In genomic region chr10:35375091-35375765, GRCh38 we compare ENCODE assay signal across 20 cellular contexts. TPM values are rescaled to one million over a fixed set of nuclear protein-coding genes. Genes with fewer than 3 reads are reported as not detected.
A peak's percentile ranks its signal among the peaks of the same experiment; 100 is the strongest.
DNase-seq lines count a peak whose midpoint lies in the region; ATAC-seq and TF ChIP-seq lines count a peak whose summit lies in the region.
"Had no signal": no experiment of that assay in that cellular context is flagged by ENCODE, and none has a peak within 500 bp of the region (broad histone marks: within the 10 kb centered on the region; RNA-seq: fewer than 3 reads in every experiment).

No MANE protein-coding gene starts in this region.

- H2BK15ac ChIP-seq in H9 (ENCODE audit: low read depth, low read length), result no peak overlapping the region

- no peak overlapping the region for H2AK5ac ChIP-seq in H9 (ENCODE audit: insufficient read length, low read length)

- peaks cover 2% of the 10 kb centered on the region for H4K20me1 ChIP-seq in H9 (ENCODE audit: control insufficient read depth, insufficient read depth, insufficient read length)

- 0 out of 2 replicates have a peak, but pooled peaks have one; percentile 18 for TF ChIP-seq CTCF in AG04450 (IDR thresholded peaks at IDR 0.05; ENCODE audit: low read depth, low read length)
- peak; percentile 24; the same call in 2 of the 3 replicates for TF ChIP-seq CTCF in H9 (conservative IDR thresholded peaks at IDR 0.05)
- TF ChIP-seq CTCF in astrocyte of the cerebellum (IDR thresholded peaks at IDR 0.05; ENCODE audit: low read depth, low read length, missing control alignments), result peak; percentile 24
- no peak for TF ChIP-seq CTCF in fibroblast of villous mesenchyme (IDR thresholded peaks at IDR 0.05; ENCODE audit: insufficient read depth, low read depth, low read length)
- TF ChIP-seq CTCF in tibial nerve (IDR thresholded peaks at IDR 0.05), result no peak
- no peak for TF ChIP-seq CTCF in mucosa of descending colon (IDR thresholded peaks at IDR 0.05)

- peaks cover 13% of the 10 kb centered on the region; the same call in 1 of the 2 replicates for H3K79me2 ChIP-seq in H9 (ENCODE audit: insufficient read depth, low read length)

- intact Hi-C loops in mucosa of descending colon (cut with DNase I, micrococcal nuclease), result no loop called here

- H3K9me3 ChIP-seq in AG04450 (ENCODE audit: control insufficient read depth, insufficient read depth, low read length), result no peaks in the 10 kb centered on the region; the same call in 1 of the 2 replicates
- H3K9me3 ChIP-seq in H9 (ENCODE audit: control insufficient read depth, low read depth, low read length), result no peaks in the 10 kb centered on the region
- no peaks in the 10 kb centered on the region for H3K9me3 ChIP-seq in tibial nerve
- no peaks in the 10 kb centered on the region for H3K9me3 ChIP-seq in mucosa of descending colon
- H3K9me3 ChIP-seq: suprapubic skin had no signal

- no peak overlapping the region for H4K8ac ChIP-seq in H9 (replicated peaks; ENCODE audit: insufficient read length, low read depth, low read length)

- H3T11ph ChIP-seq in H9 (ENCODE audit: low read length), result no peak overlapping the region

- no peak for ATAC-seq in mucosa of descending colon
- ATAC-seq: sciatic nerve had no signal

- H2BK5ac ChIP-seq in H9 (ENCODE audit: insufficient read length, low read length), result no peak overlapping the region

- H3K79me1 ChIP-seq in H9 (ENCODE audit: insufficient read depth, low read depth, low read length, poor library complexity, severe bottlenecking), result peaks cover 6% of the 10 kb centered on the region

- no peaks in the 10 kb centered on the region; a peak in 1 of 7 replicates for H3K36me3 Mint-ChIP-seq in H9 (ENCODE audit: insufficient read depth in 1 of 3, low read depth in 3 of 3)

- H3K4me3 Mint-ChIP-seq in H9, result no peak overlapping the region
- H3K4me3 Mint-ChIP-seq: brain; T-helper 1 cell treated with Interleukin-12 subunit alpha and Interleukin-12 subunit beta and Interleukin-4 antibody, amounts not matched to agents 30 μg/mL and 1 μg/mL, for 36 hours had no signal

- H3K4me1 ChIP-seq in H9 (ENCODE audit: insufficient read depth, low read length), result peaks cover 8% of the 10 kb centered on the region; the same call in 1 of the 2 replicates
- peaks cover 0 to 68% (median 19%) of the 10 kb centered on the region in 4 donors for H3K4me1 ChIP-seq in tibial nerve
- H3K4me1 ChIP-seq in mucosa of descending colon (ENCODE audit: low read depth), result peaks cover 10% of the 10 kb centered on the region

- no peak overlapping the region for H2BK120ac ChIP-seq in H9 (ENCODE audit: low read depth, low read length, poor library complexity, severe bottlenecking)

- no peak overlapping the region for H4K91ac ChIP-seq in H9 (ENCODE audit: insufficient read length, low read depth, low read length)

- H3K27ac Mint-ChIP-seq in H9, result no peak overlapping the region
- H3K27ac Mint-ChIP-seq: brain; T-helper 1 cell treated with Interleukin-12 subunit alpha and Interleukin-12 subunit beta and Interleukin-4 antibody, amounts not matched to agents 30 μg/mL and 1 μg/mL, for 36 hours had no signal

- H3K23me2 ChIP-seq in H9 (ENCODE audit: insufficient read length, low read depth, low read length, poor library complexity, severe bottlenecking), result no peaks in the 10 kb centered on the region

- no peaks in the 10 kb centered on the region; a peak in 1 of 5 replicates for H3K9me3 Mint-ChIP-seq in H9
- H3K9me3 Mint-ChIP-seq: T-helper 1 cell treated with Interleukin-12 subunit alpha and Interleukin-12 subunit beta and Interleukin-4 antibody, amounts not matched to agents 30 μg/mL and 1 μg/mL, for 36 hours had no signal

- H3K4me2 ChIP-seq in H9 (ENCODE audit: insufficient read depth, insufficient read length, low read length), result no peak overlapping the region

- no peak overlapping the region for H3K14ac ChIP-seq in H9 (ENCODE audit: insufficient read depth, low read length)

- in situ Hi-C loops in astrocyte of the cerebellum (cut with HindIII; ENCODE audit: low sequenced_read_pairs), result no loop called here

- no peak overlapping the region for H2AFZ ChIP-seq in H9 (ENCODE audit: low read length)

- TF ChIP-seq EP300 in tibial nerve (IDR thresholded peaks at IDR 0.05), result no peak

- POLR2A ChIA-PET in AG04450 (lab: Yijun Ruan, JAX), result no interaction called here

- no peak overlapping the region for H3K4ac ChIP-seq in H9 (ENCODE audit: low read depth, low read length)

- no peak for DNase-seq in AG04450 (ENCODE audit: low read depth, low spot score)
- DNase-seq in H9, result no peak
- DNase-seq in astrocyte of the cerebellum (ENCODE audit: low read depth), result no peak
- peak; percentile 14 for DNase-seq in fibroblast of villous mesenchyme (ENCODE audit: low read depth)
- DNase-seq in HuH-7.5 (ENCODE audit: low spot score), result no peak
- DNase-seq in tibial nerve (ENCODE audit: low spot score in 2 of 2), result no peak
- no peak for DNase-seq in mucosa of descending colon
- no peak for DNase-seq in NCI-H187 treated with DMSO at 0.1 percent for 48 hours (lab: John Stamatoyannopoulos, UW)
- DNase-seq: activated CD4-positive, alpha-beta T cell treated with anti-CD3 and anti-CD28 coated beads for 1 hour; activated naive CD4-positive, alpha-beta T cell treated with Interleukin-2 at 50 U/mL for 16 hours; effector memory CD4-positive, alpha-beta T cell; NCI-H1694 treated with DMSO at 0.1 percent for 48 hours; NCI-H446 treated with DMSO at 0.1 percent for 48 hours; nucleus accumbens; SHP77 treated with DMSO at 0.1 percent for 48 hours; stimulated activated CD4-positive, alpha-beta T cell treated with anti-CD3 and anti-CD28 coated beads, Interleukin-2, amount 100 ng/mL, for 24 hours had no signal

- no peak overlapping the region for H2BK20ac ChIP-seq in H9 (ENCODE audit: low read depth, low read length, poor library complexity, severe bottlenecking)

- H3K27me3 ChIP-seq in AG04450 (ENCODE audit: control insufficient read depth, insufficient read depth, low read length) (no peaks in the 10 kb centered on the region), H9 (ENCODE audit: insufficient read depth, low read length) (no peaks in the 10 kb centered on the region), tibial nerve (no peaks in the 10 kb centered on the region)
- H3K27me3 ChIP-seq: suprapubic skin had no signal

- H4K5ac ChIP-seq in H9 (ENCODE audit: insufficient read length, low read depth, low read length), result no peak overlapping the region

- H3K4me3 ChIP-seq in AG04450 (ENCODE audit: low read depth, low read length), result no peak overlapping the region
- H3K4me3 ChIP-seq in astrocyte of the cerebellum (ENCODE audit: low read depth, low read length), result no peak overlapping the region
- H3K4me3 ChIP-seq in fibroblast of villous mesenchyme (ENCODE audit: low read depth, low read length), result no peak overlapping the region
- H3K4me3 ChIP-seq in tibial nerve, result no peak overlapping the region
- H3K4me3 ChIP-seq in mucosa of descending colon, result no peak overlapping the region
- H3K4me3 ChIP-seq: suprapubic skin had no signal

- no peak overlapping the region for H3K9ac ChIP-seq in H9 (ENCODE audit: extremely low read depth, insufficient read length, low read length)

- TF ChIP-seq POLR2A in tibial nerve (IDR thresholded peaks at IDR 0.05), result no peak

- CTCF ChIA-PET in AG04450 (lab: Charles Lee), result interaction anchor here (0.6 to 1.4 kb wide), 2 partner anchors 26 to 38 kb away, joined by 3 to 4 read pairs; no protein-coding TSS in a partner anchor

- peaks cover 29 to 34% of the 10 kb centered on the region in 2 experiments for H3K4me1 Mint-ChIP-seq in H9

- H3K36me3 ChIP-seq in tibial nerve, result no peaks in the 10 kb centered on the region
- H3K36me3 ChIP-seq in mucosa of descending colon (ENCODE audit: low read depth), result no peaks in the 10 kb centered on the region
- H3K36me3 ChIP-seq: suprapubic skin had no signal

- no peak overlapping the region for H3K18ac ChIP-seq in H9 (ENCODE audit: insufficient read length, low read depth, low read length)

- H2BK12ac ChIP-seq in H9 (ENCODE audit: insufficient read length, low read depth, low read length), result no peak overlapping the region

- WGBS in H9 (ENCODE audit: extremely low coverage, insufficient read length, low lambda C conversion rate), result no CpG with 5 or more reads among the region's 1 CpG
- 92 to 98% methylated on average over 1 of the region's 1 CpG for WGBS in tibial nerve, 2 donors

- H3K27ac ChIP-seq in AG04450 (ENCODE audit: low read depth, low read length), result no peak overlapping the region
- H3K27ac ChIP-seq in H9 (ENCODE audit: insufficient read length, low read depth, low read length), result no peak overlapping the region
- H3K27ac ChIP-seq in tibial nerve, result no peak overlapping the region
- H3K27ac ChIP-seq: suprapubic skin had no signal

- no peaks in the 10 kb centered on the region for H3K27me3 Mint-ChIP-seq in H9 (ENCODE audit: low read depth)

- H3K56ac ChIP-seq in H9 (ENCODE audit: insufficient read length, low read depth, low read length), result no peak overlapping the region

- H3K23ac ChIP-seq in H9 (ENCODE audit: insufficient read length, low read depth, low read length), result no peak overlapping the region

RNA-seq across cellular contexts. Expression of gene CCNY, which starts 38.9 kb away (rescaled TPM):
- polyA plus RNA-seq in AG04450 (2011; rRNA removed), result 90.2 and 97.3 TPM in 2 replicates
- 91.1 and 94.3 TPM in 2 replicates for polyA minus RNA-seq in AG04450 (2011; rRNA and poly(A)+ RNA removed)
- total RNA-seq in H9 (2021) (62.1 and 69.2 TPM in 2 replicates), fibroblast of villous mesenchyme (35.0 and 36.7 TPM in 2 replicates), tibial nerve (10 to 100 TPM; 24.3 to 27.6 (median 26.5) TPM), mucosa of descending colon (10 to 100 TPM; 48.6 to 64.4 (median 51.5) TPM)

Comparison
In these comparisons a context has a peak if more than half of its experiments do, and no peak if none do; other contexts are left out.
1. CTCF ChIP-seq: peak in AG04450 (single experiment), H9 (single experiment) and astrocyte of the cerebellum (single experiment); none in fibroblast of villous mesenchyme (single experiment), tibial nerve (0 of 5) and mucosa of descending colon (single experiment).